ENCODE assay signal across 8 cellular contexts in the genomic region with DNA sequence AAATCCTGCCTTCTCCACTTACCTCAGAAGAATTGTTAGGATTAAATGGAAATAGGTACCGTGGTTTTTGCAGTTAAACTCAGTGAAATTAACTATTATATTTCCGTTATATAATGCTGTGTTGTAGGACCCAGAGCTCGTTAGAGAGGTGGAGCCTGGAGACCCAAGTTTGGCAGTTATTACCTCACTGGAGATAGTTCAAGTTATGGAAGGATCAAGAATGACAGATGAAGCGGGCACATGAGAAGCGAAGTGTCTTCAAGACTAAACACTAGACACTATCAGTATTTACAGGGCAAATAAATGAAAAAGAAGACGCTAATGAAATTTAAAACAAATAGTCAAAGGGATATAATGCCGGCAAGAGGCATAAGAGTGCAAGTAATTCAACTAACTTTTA. TPM values are rescaled to one million over a fixed set of nuclear protein-coding genes. Genes with fewer than 3 reads are reported as not detected.
A peak's percentile ranks its signal among the peaks of the same experiment; 100 is the strongest.
DNase-seq lines count a peak whose midpoint lies in the region; ATAC-seq and TF ChIP-seq lines count a peak whose summit lies in the region.

No MANE protein-coding gene starts in this region.

- TF ChIP-seq CTCF in HFF-Myc (IDR thresholded peaks at IDR 0.05; ENCODE audit: low read depth, low read length, missing control alignments), result no peak
- no peak for TF ChIP-seq CTCF in SU-DHL-6 (IDR thresholded peaks at IDR 0.05; ENCODE audit: insufficient read depth, low read length, poor library complexity, severe bottlenecking)
- TF ChIP-seq CTCF in foreskin fibroblast (IDR thresholded peaks at IDR 0.05; ENCODE audit: low read depth, low read length), result no peak

- H3K4me2 ChIP-seq in SU-DHL-6 (ENCODE audit: low read depth, low read length, poor library complexity, severe bottlenecking) (peak overlapping the region; percentile 97), skeletal muscle satellite cell (ENCODE audit: low read length) (peak overlapping the region; percentile 82)

- ATAC-seq in HG03520 (IDR thresholded peaks at IDR 0.05; ENCODE audit: unreplicated experiment) (no peak), GM21423 (IDR thresholded peaks at IDR 0.05; ENCODE audit: unreplicated experiment) (no peak)

- no peaks in the 10 kb centered on the region for H3F3A ChIP-seq in SU-DHL-6 (ENCODE audit: insufficient read depth)

- peak overlapping the region; percentile 79 for H2AFZ ChIP-seq in SU-DHL-6 (ENCODE audit: low read depth, low read length, severe bottlenecking)

- H3K9ac ChIP-seq in SU-DHL-6 (ENCODE audit: low read length) (peak overlapping the region; percentile 82), skeletal muscle satellite cell (ENCODE audit: low read depth, low read length) (peak overlapping the region; percentile 95)

- H3K9me3 ChIP-seq in SU-DHL-6 (ENCODE audit: insufficient read depth, low read length) (no peaks in the 10 kb centered on the region), skeletal muscle satellite cell (replicated peaks; ENCODE audit: low read length) (no peaks in the 10 kb centered on the region)

- peaks cover 56% of the 10 kb centered on the region for H3K79me2 ChIP-seq in SU-DHL-6 (ENCODE audit: insufficient read depth, low read length)

- peaks cover 12% of the 10 kb centered on the region for H3K4me1 ChIP-seq in skeletal muscle satellite cell (ENCODE audit: control insufficient read depth, insufficient read depth, low read length)

- peak overlapping the region; percentile 72; the same call in 1 of the 2 replicates for H3K27ac ChIP-seq in SU-DHL-6 (ENCODE audit: low read depth, low read length)

- DNase-seq in HFF-Myc (ENCODE audit: extremely low read depth, low read depth) (no peak), foreskin fibroblast (no peak), germinal center (ENCODE audit: low spot score) (no peak), hippocampal formation (lab: John Stamatoyannopoulos, UW) (no peak)

- H3K4me3 ChIP-seq in HFF-Myc (replicated peaks; ENCODE audit: low read depth, low read length), result peak overlapping the region; percentile 83
- peak overlapping the region; percentile 96 for H3K4me3 ChIP-seq in SU-DHL-6 (ENCODE audit: insufficient read depth, low read length, poor library complexity, severe bottlenecking)
- H3K4me3 ChIP-seq in foreskin fibroblast (ENCODE audit: low read depth in 1 of 2, low read length in 2 of 2), result peak overlapping the region; percentile 80 to 98
- peak overlapping the region; percentile 90 for H3K4me3 ChIP-seq in skeletal muscle satellite cell (ENCODE audit: low read length)

- no peaks in the 10 kb centered on the region for H4K20me1 ChIP-seq in SU-DHL-6 (ENCODE audit: low read depth, low read length)

- H3K27me3 ChIP-seq in SU-DHL-6 (ENCODE audit: low read length) (no peaks in the 10 kb centered on the region), skeletal muscle satellite cell (ENCODE audit: control insufficient read depth, insufficient read depth, low read length) (no peaks in the 10 kb centered on the region)

- H3K36me3 ChIP-seq in SU-DHL-6 (ENCODE audit: low read length) (0 out of 2 replicates have a peak, but pooled peaks cover 2% of the 10 kb centered on the region), skeletal muscle satellite cell (ENCODE audit: insufficient read depth, low read length) (no peaks in the 10 kb centered on the region)

- H3K9me2 ChIP-seq in SU-DHL-6 (replicated peaks; ENCODE audit: insufficient read depth, low read length), result no peaks in the 10 kb centered on the region

RNA-seq across cellular contexts. Expression of a gene that starts 0.9 kb away (rescaled TPM):
- 15.5 and 16.0 TPM in 2 replicates for total RNA-seq in skeletal muscle satellite cell (2012; rRNA removed)
